ENCODE assay signal across 9 cellular contexts in genomic region chr19:11261431-11261901, GRCh38. TPM values are rescaled to one million over a fixed set of nuclear protein-coding genes. Genes with fewer than 3 reads are reported as not detected.
A peak's percentile ranks its signal among the peaks of the same experiment; 100 is the strongest.
DNase-seq lines count a peak whose midpoint lies in the region; ATAC-seq and TF ChIP-seq lines count a peak whose summit lies in the region.
"Had no signal": no experiment of that assay in that cellular context is flagged by ENCODE, and none has a peak within 500 bp of the region (broad histone marks: within the 10 kb centered on the region; RNA-seq: fewer than 3 reads in every experiment).

No MANE protein-coding gene starts in this region.

- no peak overlapping the region for H2BK5ac ChIP-seq in mesendoderm (ENCODE audit: low read length)

- H3K36me3 ChIP-seq in mesendoderm (ENCODE audit: control insufficient read depth, insufficient read depth, low read length) (no peaks in the 10 kb centered on the region), upper lobe of left lung (no peaks in the 10 kb centered on the region)

- H3K9ac ChIP-seq in mesendoderm (ENCODE audit: low read length), result peak overlapping the region; percentile 63

- H3K27ac ChIP-seq in mesendoderm (ENCODE audit: low read depth, low read length) (no peak overlapping the region), upper lobe of left lung (peak overlapping the region; percentile 92 to 98 (median 94))

- H4K8ac ChIP-seq in mesendoderm (ENCODE audit: low read depth, low read length), result no peak overlapping the region

- no peak overlapping the region for H3K4ac ChIP-seq in mesendoderm (ENCODE audit: low read depth, low read length)

- H4K5ac ChIP-seq in mesendoderm (ENCODE audit: low read length), result no peak overlapping the region

- no peak for TF ChIP-seq CTCF in chondrocyte (IDR thresholded peaks at IDR 0.05)
- no peak for TF ChIP-seq CTCF in upper lobe of left lung (IDR thresholded peaks at IDR 0.05)
- TF ChIP-seq CTCF in GM10266 (IDR thresholded peaks at IDR 0.05; ENCODE audit: control insufficient read depth, insufficient read depth, low read depth, missing control alignments), result no peak

- H3K9me3 ChIP-seq in upper lobe of left lung, result no peaks in the 10 kb centered on the region

- TF ChIP-seq EP300 in upper lobe of left lung (IDR thresholded peaks at IDR 0.05), result no peak

- H3K18ac ChIP-seq in mesendoderm (ENCODE audit: low read length), result peak overlapping the region; percentile 98

- H3K79me1 ChIP-seq in mesendoderm (ENCODE audit: low read length), result no peaks in the 10 kb centered on the region

- H3K4me3 Mint-ChIP-seq in activated T-cell treated with anti-CD3 and anti-CD28 coated beads, Interleukin-2, amount 50 U/mL, for 24 hours, result peak overlapping the region; percentile 56
- peak overlapping the region; percentile 62 for H3K4me3 Mint-ChIP-seq in chondrocyte (ENCODE audit: unreplicated experiment)

- no peak overlapping the region for H2AK5ac ChIP-seq in mesendoderm (ENCODE audit: low read length)

- DNase-seq in activated T-cell treated with anti-CD3 and anti-CD28 coated beads, Interleukin-2, amount 50 U/mL, for 24 hours, result no peak
- no peak for DNase-seq in activated T-cell treated with anti-CD3 and anti-CD28 coated beads, Interleukin-2, amount 50 U/mL, for 1 hour
- DNase-seq in chondrocyte (ENCODE audit: low spot score) (no peak), mesendoderm (peak; percentile 40), upper lobe of left lung (no peak), GM10266 (ENCODE audit: extremely low spot score) (no peak), NCI-H187 treated with DMSO at 0.1 percent for 48 hours (lab: John Stamatoyannopoulos, UW) (no peak)
- no peak for DNase-seq in activated CD8-positive, alpha-beta memory T cell treated with anti-CD3 and anti-CD28 coated beads, Interleukin-2, amount 50 U/mL, for 4 hours

- TF ChIP-seq POLR2A in upper lobe of left lung (IDR thresholded peaks at IDR 0.05), result no peak

- peaks cover 2% of the 10 kb centered on the region for H3K4me1 Mint-ChIP-seq in activated T-cell treated with anti-CD3 and anti-CD28 coated beads, Interleukin-2, amount 50 U/mL, for 24 hours (ENCODE audit: low read depth)
- H3K4me1 Mint-ChIP-seq in chondrocyte (ENCODE audit: low read depth), result peaks cover 16% of the 10 kb centered on the region

- no peak overlapping the region for H3K23ac ChIP-seq in mesendoderm (ENCODE audit: low read length)

- peak overlapping the region; percentile 85 for H3K56ac ChIP-seq in mesendoderm (ENCODE audit: low read length)

- no peaks in the 10 kb centered on the region for H3K36me3 Mint-ChIP-seq in activated T-cell treated with anti-CD3 and anti-CD28 coated beads, Interleukin-2, amount 50 U/mL, for 24 hours (ENCODE audit: low read depth)
- H3K36me3 Mint-ChIP-seq in chondrocyte (ENCODE audit: low read depth), result no peaks in the 10 kb centered on the region

- no peaks in the 10 kb centered on the region for H3K9me3 Mint-ChIP-seq in activated T-cell treated with anti-CD3 and anti-CD28 coated beads, Interleukin-2, amount 50 U/mL, for 24 hours
- H3K9me3 Mint-ChIP-seq in chondrocyte (ENCODE audit: low read depth), result no peaks in the 10 kb centered on the region

- peaks cover 51% of the 10 kb centered on the region for H3K27me3 Mint-ChIP-seq in activated T-cell treated with anti-CD3 and anti-CD28 coated beads, Interleukin-2, amount 50 U/mL, for 24 hours
- H3K27me3 Mint-ChIP-seq in chondrocyte (ENCODE audit: low read depth), result no peaks in the 10 kb centered on the region

- no peaks in the 10 kb centered on the region for H3K79me2 ChIP-seq in mesendoderm (ENCODE audit: control insufficient read depth, insufficient read depth, low read length)

- ATAC-seq in upper lobe of left lung (ENCODE audit: low FRiP score in 2 of 2), result peak in 1 of 2 donors; percentile 2

- H3K27ac Mint-ChIP-seq in activated T-cell treated with anti-CD3 and anti-CD28 coated beads, Interleukin-2, amount 50 U/mL, for 24 hours, result no peak overlapping the region
- H3K27ac Mint-ChIP-seq in chondrocyte (ENCODE audit: unreplicated experiment), result peak overlapping the region; percentile 27

- H3K27me3 ChIP-seq in mesendoderm (ENCODE audit: insufficient read depth, low read length, poor library complexity) (no peaks in the 10 kb centered on the region), upper lobe of left lung (no peaks in the 10 kb centered on the region)

- peak overlapping the region; percentile 73 for H3K4me2 ChIP-seq in mesendoderm (ENCODE audit: low read length)

- no peaks in the 10 kb centered on the region for H3K4me1 ChIP-seq in mesendoderm (ENCODE audit: control insufficient read depth, low read depth, low read length)
- peaks cover 31 to 47% (median 38%) of the 10 kb centered on the region in 4 donors for H3K4me1 ChIP-seq in upper lobe of left lung

- no CpG with 5 or more reads among the region's 16 CpGs for whole genome bisulfite sequencing in mesendoderm (ENCODE audit: extremely low coverage, insufficient coverage, low lambda C conversion rate)
- 31 to 34% methylated on average over 3 to 15 of the region's 16 CpGs for WGBS in upper lobe of left lung, 2 donors

- H3K4me3 ChIP-seq in mesendoderm (ENCODE audit: low read length) (peak overlapping the region; percentile 47), upper lobe of left lung (peak overlapping the region; percentile 84 to 99 (median 96))

- no peak overlapping the region for H2BK15ac ChIP-seq in mesendoderm (replicated peaks; ENCODE audit: low read depth)

- H2BK120ac ChIP-seq in mesendoderm (ENCODE audit: low read depth, low read length), result no peak overlapping the region

RNA-seq across cellular contexts. Expression of gene DOCK6, which starts 0.9 kb away (rescaled TPM):
- total RNA-seq in chondrocyte, result 40.7 to 46.0 TPM (median 44.4 TPM) in 3 replicates
- polyA plus RNA-seq in mesendoderm (2013, experiment 1 of 2), result 15.1 TPM
- 15.3 TPM for polyA plus RNA-seq in mesendoderm (2013, experiment 2 of 2)
- total RNA-seq in upper lobe of left lung, result 100 to 1,000 TPM in 3 of 6 donors, 10 to 100 TPM in 3; 34.5 to 203 (median 116) TPM

RNA-seq across cellular contexts. Expression of gene ANGPTL8, which starts 22.0 kb away (rescaled TPM):
- not detected in 3 replicates for total RNA-seq in chondrocyte
- polyA plus RNA-seq in mesendoderm (2013, experiment 1 of 2), result not detected
- not detected for polyA plus RNA-seq in mesendoderm (2013, experiment 2 of 2)
- total RNA-seq in upper lobe of left lung, result 1 to 10 TPM in 1 of 6 donors, not detected in 5; 5.2 TPM
- total RNA-seq: HT1080 had no signal

RNA-seq across cellular contexts. Expression of gene TSPAN16, which starts 34.5 kb away (rescaled TPM):
- total RNA-seq in chondrocyte, result not detected in 3 replicates
- not detected for polyA plus RNA-seq in mesendoderm (2013, experiment 1 of 2)
- polyA plus RNA-seq in mesendoderm (2013, experiment 2 of 2), result not detected
- not detected for total RNA-seq in upper lobe of left lung
- total RNA-seq: HT1080 had no signal
